ENCODE assay signal across 8 cellular contexts in genomic region chr5:14581333-14581890, GRCh38. TPM values are rescaled to one million over a fixed set of nuclear protein-coding genes. Genes with fewer than 3 reads are reported as not detected.
DNase-seq lines count a peak whose midpoint lies in the region; ATAC-seq and TF ChIP-seq lines count a peak whose summit lies in the region.

TSS of gene OTULINL (plus strand) at chr5:14581792. CDS start at chr5:14581895, 103 bp downstream.

- WGBS in stomach, 5 donors: 1 to 2% (median 1%) methylated on average over 10 to 57 of the region's 57 CpGs

- no peaks in the 10 kb centered on the region for H3K79me2 ChIP-seq in neural cell (replicated peaks; ENCODE audit: insufficient read depth, low read length)

- H3K9me3 ChIP-seq in neural cell (ENCODE audit: low read length): no peaks in the 10 kb centered on the region
- no peaks in the 10 kb centered on the region for H3K9me3 ChIP-seq in stomach

- H3K4me2 ChIP-seq in neural cell (ENCODE audit: low read length): no peak within 1 kb of the TSS

- H2AFZ ChIP-seq in neural cell (ENCODE audit: low read depth, low read length): peak within 1 kb of the TSS; percentile 23

- H3K27ac ChIP-seq in RWPE1: no peak within 1 kb of the TSS
- peak within 1 kb of the TSS; percentile 44 for H3K27ac ChIP-seq in neural cell (ENCODE audit: low read length)
- peak within 1 kb of the TSS; percentile 63 to 88 (median 83) for H3K27ac ChIP-seq in stomach

- H3K36me3 Mint-ChIP-seq in activated T-helper 17 cell treated with anti-CD3 and anti-CD28 coated beads, Interleukin-2, amount 50 U/mL, for 72 hours (ENCODE audit: low read depth): no peaks in the 10 kb centered on the region

- POLR2A ChIA-PET in RWPE1 (lab: Yijun Ruan, JAX; ENCODE audit: low non-redundant PET): interaction anchor here (0.6 kb wide), 1 partner anchor 37 kb away, joined by 3 read pairs; no protein-coding TSS in a partner anchor

- peaks cover 13% of the 10 kb centered on the region for H3K4me1 Mint-ChIP-seq in activated T-helper 17 cell treated with anti-CD3 and anti-CD28 coated beads, Interleukin-2, amount 50 U/mL, for 72 hours

- no peaks in the 10 kb centered on the region for H3K36me3 ChIP-seq in neural cell (ENCODE audit: insufficient read depth, low read length)
- no peaks in the 10 kb centered on the region for H3K36me3 ChIP-seq in stomach

- intact Hi-C loops in stomach (cut with DNase I; ENCODE audit: low total_unique reads): no loop called here

- peaks cover 10 to 48% (median 25%) of the 10 kb centered on the region in 4 donors for H3K4me1 ChIP-seq in stomach

- peak within 1 kb of the TSS; percentile 73 for H3K9ac ChIP-seq in neural cell (ENCODE audit: low read length)

- TF ChIP-seq CTCF in RWPE1 (conservative IDR thresholded peaks at IDR 0.05; ENCODE audit: low read depth) (no peak), fibroblast of the aortic adventitia (IDR thresholded peaks at IDR 0.05; ENCODE audit: insufficient read depth, low read length) (no peak), neural cell (IDR thresholded peaks at IDR 0.05; ENCODE audit: poor library complexity, severe bottlenecking) (no peak), stomach (IDR thresholded peaks at IDR 0.05) (no peak)

- H3K27me3 ChIP-seq in neural cell (ENCODE audit: insufficient read depth, low read depth, low read length): peaks cover 10% of the 10 kb centered on the region
- H3K27me3 ChIP-seq in stomach: peaks cover 0 to 25% (median 0%) of the 10 kb centered on the region in 3 donors

- peak within 1 kb of the TSS; percentile 66 for H3K4me3 ChIP-seq in fibroblast of the aortic adventitia (ENCODE audit: low read depth, low read length)
- peak within 1 kb of the TSS; percentile 86 for H3K4me3 ChIP-seq in neural cell (ENCODE audit: low read length)
- H3K4me3 ChIP-seq in stomach: peak within 1 kb of the TSS; percentile 79 to 93 (median 85)

- no peaks in the 10 kb centered on the region for H3K9me2 ChIP-seq in neural cell (ENCODE audit: insufficient read depth, low read length)

- CTCF ChIA-PET in RWPE1 (lab: Yijun Ruan, JAX): interaction anchor here (1.1 to 1.5 kb wide), 2 partner anchors 67 to 110 kb away, joined by 3 to 6 read pairs; no protein-coding TSS in a partner anchor

- no peak for TF ChIP-seq RAD21 in neural cell (conservative IDR thresholded peaks at IDR 0.05)

- TF ChIP-seq EP300 in neural cell (conservative IDR thresholded peaks at IDR 0.05; ENCODE audit: poor library complexity, severe bottlenecking) (no peak), stomach (IDR thresholded peaks at IDR 0.05) (no peak)

- no peaks in the 10 kb centered on the region for H3K9me3 Mint-ChIP-seq in activated T-helper 17 cell treated with anti-CD3 and anti-CD28 coated beads, Interleukin-2, amount 50 U/mL, for 72 hours

- peak; percentile 98 for ATAC-seq in GM21825 (IDR thresholded peaks at IDR 0.05; ENCODE audit: unreplicated experiment)
- peak; percentile 96 for ATAC-seq in activated T-helper 17 cell treated with anti-CD3 and anti-CD28 coated beads, Interleukin-2, amount 50 U/mL, for 72 hours (replicated peaks)

- no peaks in the 10 kb centered on the region for H4K20me1 ChIP-seq in neural cell (ENCODE audit: insufficient read depth)

- TF ChIP-seq POLR2A in stomach (IDR thresholded peaks at IDR 0.05): no peak

- H3F3A ChIP-seq in neural cell (ENCODE audit: insufficient read depth, low read length, poor library complexity, severe bottlenecking): no peaks in the 10 kb centered on the region

- H3K4me3 Mint-ChIP-seq in activated T-helper 17 cell treated with anti-CD3 and anti-CD28 coated beads, Interleukin-2, amount 50 U/mL, for 72 hours: peak within 1 kb of the TSS; percentile 72

- peak; percentile 39 for DNase-seq in DMS79 (lab: John Stamatoyannopoulos, UW)
- peak; percentile 64 for DNase-seq in KG1 (lab: John Stamatoyannopoulos, UW)
- DNase-seq in RWPE1 (ENCODE audit: low spot score): peak; percentile 97
- peak; percentile 60 for DNase-seq in fibroblast of the aortic adventitia (ENCODE audit: low read depth)
- DNase-seq in stomach: peak; percentile 89

- peaks cover 7% of the 10 kb centered on the region for H3K27me3 Mint-ChIP-seq in activated T-helper 17 cell treated with anti-CD3 and anti-CD28 coated beads, Interleukin-2, amount 50 U/mL, for 72 hours

- peak within 1 kb of the TSS; percentile 56 for H3K27ac Mint-ChIP-seq in activated T-helper 17 cell treated with anti-CD3 and anti-CD28 coated beads, Interleukin-2, amount 50 U/mL, for 72 hours

TF ChIP-seq in neural cell, 6 proteins besides CTCF, POLR2A, EP300 and RAD21:
- peak; percentile 49 for TF ChIP-seq POLR2AphosphoS5 (IDR thresholded peaks at IDR 0.05)
- TF ChIP-seq, protein P1, sequence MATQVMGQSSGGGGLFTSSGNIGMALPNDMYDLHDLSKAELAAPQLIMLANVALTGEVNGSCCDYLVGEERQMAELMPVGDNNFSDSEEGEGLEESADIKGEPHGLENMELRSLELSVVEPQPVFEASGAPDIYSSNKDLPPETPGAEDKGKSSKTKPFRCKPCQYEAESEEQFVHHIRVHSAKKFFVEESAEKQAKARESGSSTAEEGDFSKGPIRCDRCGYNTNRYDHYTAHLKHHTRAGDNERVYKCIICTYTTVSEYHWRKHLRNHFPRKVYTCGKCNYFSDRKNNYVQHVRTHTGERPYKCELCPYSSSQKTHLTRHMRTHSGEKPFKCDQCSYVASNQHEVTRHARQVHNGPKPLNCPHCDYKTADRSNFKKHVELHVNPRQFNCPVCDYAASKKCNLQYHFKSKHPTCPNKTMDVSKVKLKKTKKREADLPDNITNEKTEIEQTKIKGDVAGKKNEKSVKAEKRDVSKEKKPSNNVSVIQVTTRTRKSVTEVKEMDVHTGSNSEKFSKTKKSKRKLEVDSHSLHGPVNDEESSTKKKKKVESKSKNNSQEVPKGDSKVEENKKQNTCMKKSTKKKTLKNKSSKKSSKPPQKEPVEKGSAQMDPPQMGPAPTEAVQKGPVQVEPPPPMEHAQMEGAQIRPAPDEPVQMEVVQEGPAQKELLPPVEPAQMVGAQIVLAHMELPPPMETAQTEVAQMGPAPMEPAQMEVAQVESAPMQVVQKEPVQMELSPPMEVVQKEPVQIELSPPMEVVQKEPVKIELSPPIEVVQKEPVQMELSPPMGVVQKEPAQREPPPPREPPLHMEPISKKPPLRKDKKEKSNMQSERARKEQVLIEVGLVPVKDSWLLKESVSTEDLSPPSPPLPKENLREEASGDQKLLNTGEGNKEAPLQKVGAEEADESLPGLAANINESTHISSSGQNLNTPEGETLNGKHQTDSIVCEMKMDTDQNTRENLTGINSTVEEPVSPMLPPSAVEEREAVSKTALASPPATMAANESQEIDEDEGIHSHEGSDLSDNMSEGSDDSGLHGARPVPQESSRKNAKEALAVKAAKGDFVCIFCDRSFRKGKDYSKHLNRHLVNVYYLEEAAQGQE (IDR thresholded peaks at IDR 0.05; ENCODE audit: borderline replicate concordance): no peak

RNA-seq across cellular contexts. Expression of gene OTULINL, which starts in this region (rescaled TPM):
- 10 to 100 TPM; 15.8 to 19.0 TPM for total RNA-seq in activated T-helper 17 cell treated with anti-CD3 and anti-CD28 coated beads, Interleukin-2, amount 50 U/mL, for 72 hours
- total RNA-seq in fibroblast of the aortic adventitia (ENCODE audit: low replicate concordance) (0.33 and 1.6 TPM in 2 replicates), stomach (10 to 100 TPM; 12.3 to 31.0 (median 19.8) TPM)
- polyA plus RNA-seq in neural cell (6.2 and 7.2 TPM in 2 replicates), stomach (1 to 10 TPM in 2 of 3 donors, under 1 TPM in 1; 0.93 to 4.9 (median 3.0) TPM)
- polyA minus RNA-seq in neural cell: 10.9 and 11.2 TPM in 2 replicates

Comparison
In these comparisons a context has a peak if more than half of its experiments do, and no peak if none do; other contexts are left out.
1. DNase-seq: peak in every context shown above with its lines; median percentile 97 in RWPE1; 89 in stomach; 64 in KG1; 60 in fibroblast of the aortic adventitia; 39 in DMS79.